1 cellular context compared by ENCODE assay signal in genomic region chr17:47929218-47930000, GRCh38.
TF ChIP-seq lines count a peak whose summit lies in the region.

No MANE protein-coding gene starts in this region.

TF ChIP-seq in HepG2, 621 proteins besides CTCF, POLR2A, EP300 and RAD21:
- no peak for TF ChIP-seq ZNF232 (CRISPR knock-in tag; IDR thresholded peaks at IDR 0.05; ENCODE audit: borderline replicate concordance)
- TF ChIP-seq FOXO4 (CRISPR knock-in tag; conservative IDR thresholded peaks at IDR 0.05), result 0 out of 2 replicates have a peak, but pooled peaks have one; percentile 24
TF ChIP-seq in HepG2: peak in this region for 1.
